Comparison of ENCODE assay signal across 9 cellular contexts in genomic region chr10:99555371-99556224, GRCh38. TPM values are rescaled to one million over a fixed set of nuclear protein-coding genes. Genes with fewer than 3 reads are reported as not detected.
DNase-seq lines count a peak whose midpoint lies in the region; ATAC-seq and TF ChIP-seq lines count a peak whose summit lies in the region.
"Had no signal": no experiment of that assay in that cellular context is flagged by ENCODE, and none has a peak within 500 bp of the region (broad histone marks: within the 10 kb centered on the region; RNA-seq: fewer than 3 reads in every experiment).

No MANE protein-coding gene starts in this region.

- H3F3A ChIP-seq in PC-3 (ENCODE audit: low read length, unreplicated experiment), result no peaks in the 10 kb centered on the region

- no peaks in the 10 kb centered on the region for H4K20me1 ChIP-seq in PC-3 (ENCODE audit: low read length)

- H3K36me3 ChIP-seq in PC-3 (ENCODE audit: low read depth, low read length), result no peaks in the 10 kb centered on the region

- peaks cover 52% of the 10 kb centered on the region for H3K27me3 Mint-ChIP-seq in activated CD4-positive, alpha-beta memory T cell treated with anti-CD3 and anti-CD28 coated beads, Interleukin-2, amount 10 ng/mL, durations not matched to agents 7 days and 5 days

- H3K9me3 ChIP-seq in PC-3 (ENCODE audit: low read length), result no peaks in the 10 kb centered on the region

- POLR2A ChIA-PET in activated CD4-positive, alpha-beta memory T cell treated with anti-CD3 and anti-CD28 coated beads, Interleukin-2, amount 10 ng/mL, durations not matched to agents 7 days and 5 days (lab: Charles Lee), result interaction anchor here (0.5 to 1.3 kb wide), 4 partner anchors 65 to 393 kb away, joined by 3 to 6 read pairs (median 4); partner anchors contain the start of genes GOT1 and SLC25A28
- POLR2A ChIA-PET in PC-3 (lab: Charles Lee; ENCODE audit: unreplicated experiment), result no interaction called here

- H3K27ac Mint-ChIP-seq in activated CD4-positive, alpha-beta memory T cell treated with anti-CD3 and anti-CD28 coated beads, Interleukin-2, amount 10 ng/mL, durations not matched to agents 7 days and 5 days, result peak overlapping the region; percentile 1

- H3K79me2 ChIP-seq in PC-3 (ENCODE audit: low read length), result no peaks in the 10 kb centered on the region

- H3K4me2 ChIP-seq in PC-3 (ENCODE audit: low read length), result no peak overlapping the region

- no peaks in the 10 kb centered on the region for H3K9me3 Mint-ChIP-seq in activated CD4-positive, alpha-beta memory T cell treated with anti-CD3 and anti-CD28 coated beads, Interleukin-2, amount 10 ng/mL, durations not matched to agents 7 days and 5 days

- no peak overlapping the region for H3K27ac ChIP-seq in PC-3 (ENCODE audit: low read length)

- peaks cover 9% of the 10 kb centered on the region; the same call in 1 of the 2 replicates for H3K27me3 ChIP-seq in PC-3 (ENCODE audit: low read length)

- CTCF ChIA-PET in activated CD4-positive, alpha-beta memory T cell treated with anti-CD3 and anti-CD28 coated beads, Interleukin-2, amount 10 ng/mL, durations not matched to agents 7 days and 5 days (lab: Charles Lee), result interaction anchor here (0.7 to 1.3 kb wide), 5 partner anchors 10 to 156 kb away, joined by 3 to 9 read pairs (median 4); partner anchors contain the start of gene ENTPD7
- CTCF ChIA-PET in PC-3 (lab: Charles Lee), result no interaction called here

- peaks cover 31% of the 10 kb centered on the region for H3K4me1 Mint-ChIP-seq in activated CD4-positive, alpha-beta memory T cell treated with anti-CD3 and anti-CD28 coated beads, Interleukin-2, amount 10 ng/mL, durations not matched to agents 7 days and 5 days

- intact Hi-C loops in PC-3 (cut with micrococcal nuclease), result no loop called here

- H2AFZ ChIP-seq in PC-3 (ENCODE audit: low read length), result no peak overlapping the region

- H3K9ac ChIP-seq in PC-3 (ENCODE audit: low read length), result no peak overlapping the region

- H3K4me1 ChIP-seq in PC-3 (ENCODE audit: insufficient read depth, low read length), result peaks cover 5% of the 10 kb centered on the region; the same call in 1 of the 2 replicates

- H3K36me3 Mint-ChIP-seq in activated CD4-positive, alpha-beta memory T cell treated with anti-CD3 and anti-CD28 coated beads, Interleukin-2, amount 10 ng/mL, durations not matched to agents 7 days and 5 days (ENCODE audit: low read depth), result no peaks in the 10 kb centered on the region

- H3K4me3 ChIP-seq in PC-3 (ENCODE audit: low read length), result no peak overlapping the region

- no peak overlapping the region for H3K4me3 Mint-ChIP-seq in activated CD4-positive, alpha-beta memory T cell treated with anti-CD3 and anti-CD28 coated beads, Interleukin-2, amount 10 ng/mL, durations not matched to agents 7 days and 5 days

- no peak for DNase-seq in activated CD4-positive, alpha-beta memory T cell treated with anti-CD3 and anti-CD28 coated beads, Interleukin-2, amount 10 ng/mL, durations not matched to agents 7 days and 5 days
- no peak for DNase-seq in PC-3
- DNase-seq in GM03348 (ENCODE audit: low spot score), result no peak
- DNase-seq in NCI-H510A (lab: John Stamatoyannopoulos, UW), result no peak
- no peak for DNase-seq in GDM1 (lab: John Stamatoyannopoulos, UW)

- TF ChIP-seq CTCF in PC-3 (conservative IDR thresholded peaks at IDR 0.05; ENCODE audit: low read depth, low read length), result no peak

- ATAC-seq in GM18508 (IDR thresholded peaks at IDR 0.05; ENCODE audit: insufficient read depth, unreplicated experiment) (peak; percentile 82), GM19467 (IDR thresholded peaks at IDR 0.05; ENCODE audit: unreplicated experiment) (peak; percentile 94), HG03039 (IDR thresholded peaks at IDR 0.05; ENCODE audit: unreplicated experiment) (peak; percentile 77), PC-3 (no peak)

- BruUV-seq in PC-3 (replicated peaks; lab: Mats Ljungman, UMichigan), result no TSS peak

- no peaks in the 10 kb centered on the region for H3K9me2 ChIP-seq in PC-3 (replicated peaks; ENCODE audit: low read length)

RNA-seq across cellular contexts. Expression of gene NKX2-3, which starts 22.9 kb away (rescaled TPM):
- not detected for total RNA-seq in activated CD4-positive, alpha-beta memory T cell treated with anti-CD3 and anti-CD28 coated beads, Interleukin-2, amount 10 ng/mL, durations not matched to agents 7 days and 5 days
- 0.07 TPM in 1 of 2 replicates, not detected in the other for total RNA-seq in PC-3 (2014; rRNA removed)
- total RNA-seq: dermis microvascular lymphatic vessel endothelial cell had no signal
